26 cellular contexts compared by ENCODE assay signal in the genomic region with DNA sequence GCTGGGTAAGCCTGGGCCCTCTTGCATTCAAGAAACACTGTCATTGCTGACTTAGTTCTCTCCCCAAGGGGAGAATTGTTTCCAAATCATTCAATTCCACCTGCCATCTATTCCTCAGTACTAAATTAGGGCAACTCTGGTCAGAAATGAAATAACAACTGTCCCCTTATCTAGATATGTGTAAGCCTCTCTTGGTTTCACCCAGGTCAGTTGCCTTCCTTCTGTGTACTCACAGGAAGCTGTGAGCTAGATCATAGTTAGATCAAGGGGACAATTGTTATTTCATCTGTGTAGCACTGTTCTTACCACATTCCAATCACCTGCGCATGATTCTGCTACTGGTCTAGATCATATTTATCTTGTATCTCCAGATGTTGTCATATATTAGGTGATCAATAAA.
"Had no signal": no experiment of that assay in that cellular context is flagged by ENCODE, and none has a peak within 500 bp of the region (broad histone marks: within the 10 kb centered on the region; RNA-seq: fewer than 3 reads in every experiment).

No MANE protein-coding gene starts in this region.

- H3K27me3 ChIP-seq: esophagus squamous epithelium, gastrocnemius medialis, heart left ventricle, neural progenitor cell, uterus had no signal

- ATAC-seq: activated CD4-positive, CD25-positive, alpha-beta regulatory T cell treated with anti-CD3 and anti-CD28 coated beads, Interleukin-2, amount 50 U/mL, for 24 hours; activated CD8-positive, alpha-beta memory T cell treated with anti-CD3 and anti-CD28 coated beads, Interleukin-2, amount 10 ng/mL, durations not matched to agents 7 days and 5 days; activated CD8-positive, alpha-beta T cell treated with anti-CD3 and anti-CD28 coated beads for 36 hours; activated naive CD8-positive, alpha-beta T cell treated with anti-CD3 and anti-CD28 coated beads, Interleukin-2, amount 50 U/mL, for 24 hours; gastrocnemius medialis; heart left ventricle; left ventricle myocardium superior; naive thymus-derived CD8-positive, alpha-beta T cell; sciatic nerve; stimulated activated naive B cell treated with anti-CD40 and anti-IgM and Interleukin-4, amounts not matched to agents 10 μg/mL and 1 μg/mL and 100 μg/mL, for 72 hours had no signal

- H3K4me3 ChIP-seq: coronary artery, esophagus squamous epithelium, gastrocnemius medialis, heart left ventricle, neural progenitor cell, uterus had no signal

- H3K4me1 Mint-ChIP-seq: activated CD4-positive, alpha-beta T cell treated with anti-CD3 and anti-CD28 coated beads, Interleukin-2, amount 10 ng/mL, durations not matched to agents 7 days and 5 days; activated CD8-positive, alpha-beta memory T cell treated with anti-CD3 and anti-CD28 coated beads, Interleukin-2, amount 10 ng/mL, durations not matched to agents 7 days and 5 days; activated naive CD8-positive, alpha-beta T cell treated with anti-CD3 and anti-CD28 coated beads, Interleukin-2, amount 50 U/mL, for 24 hours; mesothelial cell of epicardium; naive thymus-derived CD8-positive, alpha-beta T cell; stimulated activated naive B cell treated with anti-CD40 and anti-IgM and Interleukin-4, amounts not matched to agents 10 μg/mL and 1 μg/mL and 100 μg/mL, for 72 hours had no signal

- H3K36me3 Mint-ChIP-seq: activated CD8-positive, alpha-beta memory T cell treated with anti-CD3 and anti-CD28 coated beads, Interleukin-2, amount 10 ng/mL, durations not matched to agents 7 days and 5 days; mesothelial cell of epicardium; naive thymus-derived CD8-positive, alpha-beta T cell; neural progenitor cell; stimulated activated naive B cell treated with anti-CD40 and anti-IgM and Interleukin-4, amounts not matched to agents 10 μg/mL and 1 μg/mL and 100 μg/mL, for 72 hours had no signal

- H3K9me3 ChIP-seq: esophagus squamous epithelium, gastrocnemius medialis, heart left ventricle, uterus had no signal

- H3K27ac ChIP-seq: coronary artery, esophagus squamous epithelium, gastrocnemius medialis, heart left ventricle, neural progenitor cell, uterus had no signal

- H3K27ac Mint-ChIP-seq: activated CD4-positive, alpha-beta T cell treated with anti-CD3 and anti-CD28 coated beads, Interleukin-2, amount 10 ng/mL, durations not matched to agents 7 days and 5 days; activated CD8-positive, alpha-beta memory T cell treated with anti-CD3 and anti-CD28 coated beads, Interleukin-2, amount 10 ng/mL, durations not matched to agents 7 days and 5 days; activated CD8-positive, alpha-beta T cell treated with anti-CD3 and anti-CD28 coated beads for 36 hours; activated naive CD8-positive, alpha-beta T cell treated with anti-CD3 and anti-CD28 coated beads, Interleukin-2, amount 50 U/mL, for 24 hours; endodermal cell; mesothelial cell of epicardium; naive thymus-derived CD8-positive, alpha-beta T cell; neural progenitor cell; stimulated activated naive B cell treated with anti-CD40 and anti-IgM and Interleukin-4, amounts not matched to agents 10 μg/mL and 1 μg/mL and 100 μg/mL, for 72 hours had no signal

- H3K4me1 ChIP-seq: esophagus squamous epithelium, gastrocnemius medialis, heart left ventricle, neural progenitor cell, uterus had no signal

- H3K9me3 Mint-ChIP-seq: activated CD4-positive, alpha-beta T cell treated with anti-CD3 and anti-CD28 coated beads, Interleukin-2, amount 10 ng/mL, durations not matched to agents 7 days and 5 days; endodermal cell; mesothelial cell of epicardium; neural progenitor cell; stimulated activated naive B cell treated with anti-CD40 and anti-IgM and Interleukin-4, amounts not matched to agents 10 μg/mL and 1 μg/mL and 100 μg/mL, for 72 hours had no signal

- H3K27me3 Mint-ChIP-seq: activated CD4-positive, alpha-beta T cell treated with anti-CD3 and anti-CD28 coated beads, Interleukin-2, amount 10 ng/mL, durations not matched to agents 7 days and 5 days; activated CD8-positive, alpha-beta memory T cell treated with anti-CD3 and anti-CD28 coated beads, Interleukin-2, amount 10 ng/mL, durations not matched to agents 7 days and 5 days; activated CD8-positive, alpha-beta T cell treated with anti-CD3 and anti-CD28 coated beads for 36 hours; activated naive CD8-positive, alpha-beta T cell treated with anti-CD3 and anti-CD28 coated beads, Interleukin-2, amount 50 U/mL, for 24 hours; naive thymus-derived CD8-positive, alpha-beta T cell; stimulated activated naive B cell treated with anti-CD40 and anti-IgM and Interleukin-4, amounts not matched to agents 10 μg/mL and 1 μg/mL and 100 μg/mL, for 72 hours had no signal

- H3K4me3 Mint-ChIP-seq: activated CD4-positive, alpha-beta T cell treated with anti-CD3 and anti-CD28 coated beads, Interleukin-2, amount 10 ng/mL, durations not matched to agents 7 days and 5 days; activated CD8-positive, alpha-beta memory T cell treated with anti-CD3 and anti-CD28 coated beads, Interleukin-2, amount 10 ng/mL, durations not matched to agents 7 days and 5 days; activated CD8-positive, alpha-beta T cell treated with anti-CD3 and anti-CD28 coated beads for 36 hours; activated naive CD8-positive, alpha-beta T cell treated with anti-CD3 and anti-CD28 coated beads, Interleukin-2, amount 50 U/mL, for 24 hours; endodermal cell; mesothelial cell of epicardium; naive thymus-derived CD8-positive, alpha-beta T cell; neural progenitor cell; stimulated activated naive B cell treated with anti-CD40 and anti-IgM and Interleukin-4, amounts not matched to agents 10 μg/mL and 1 μg/mL and 100 μg/mL, for 72 hours had no signal

- DNase-seq: activated CD4-positive, alpha-beta T cell treated with anti-CD3 and anti-CD28 coated beads, Interleukin-2, amount 10 ng/mL, durations not matched to agents 7 days and 5 days; activated CD8-positive, alpha-beta memory T cell treated with anti-CD3 and anti-CD28 coated beads, Interleukin-2, amount 10 ng/mL, durations not matched to agents 7 days and 5 days; activated CD8-positive, alpha-beta T cell treated with anti-CD3 and anti-CD28 coated beads for 36 hours; activated gamma-delta T cell; activated naive CD4-positive, alpha-beta T cell treated with anti-CD3 and anti-CD28 coated beads, Interleukin-2, amount 50 U/mL, for 16 hours; activated naive CD8-positive, alpha-beta T cell treated with anti-CD3 and anti-CD28 coated beads, Interleukin-2, amount 50 U/mL, for 24 hours; activated T-cell treated with anti-CD3 and anti-CD28 coated beads for 4 hours; cerebellar nuclear complex; endodermal cell; esophagus squamous epithelium; gastrocnemius medialis; heart left ventricle; left ventricle myocardium superior; mammary epithelial cell; naive thymus-derived CD8-positive, alpha-beta T cell; posterior cingulate gyrus; small intestine; stimulated activated CD8-positive, alpha-beta memory T cell treated with anti-CD3 and anti-CD28 coated beads, Interleukin-4, amount 100 ng/mL, for 48 hours; stimulated activated naive B cell treated with anti-CD40 and anti-IgM and Interleukin-4, amounts not matched to agents 10 μg/mL and 1 μg/mL and 100 μg/mL, for 72 hours; trophoblast cell; uterus had no signal

- H3K36me3 ChIP-seq: esophagus squamous epithelium, gastrocnemius medialis, heart left ventricle, neural progenitor cell, uterus had no signal
